In genomic region chr10:5488272-5489161, GRCh38 we compare ENCODE assay signal across 19 cellular contexts. TPM values are rescaled to one million over a fixed set of nuclear protein-coding genes. Genes with fewer than 3 reads are reported as not detected.
DNase-seq lines count a peak whose midpoint lies in the region; ATAC-seq, FAIRE-seq and TF ChIP-seq lines count a peak whose summit lies in the region.
"Had no signal": no experiment of that assay in that cellular context is flagged by ENCODE, and none has a peak within 500 bp of the region (broad histone marks: within the 10 kb centered on the region; RNA-seq: fewer than 3 reads in every experiment).

No MANE protein-coding gene starts in this region.

- H3K4me3 Mint-ChIP-seq in CD8-positive, alpha-beta memory T cell: no peak overlapping the region
- H3K4me3 Mint-ChIP-seq: activated T-cell treated with anti-CD3 and anti-CD28 coated beads, Interleukin-2, amount 50 U/mL, for 72 hours; brain; nephron progenitor cell had no signal

- no peak for TF ChIP-seq POLR2A in K562 (conservative IDR thresholded peaks at IDR 0.05)
- TF ChIP-seq POLR2A in testis (IDR thresholded peaks at IDR 0.05): no peak

- CTCF ChIA-PET in CD8-positive, alpha-beta memory T cell (lab: Charles Lee): no interaction called here
- CTCF ChIA-PET in K562 (lab: Yijun Ruan, JAX; ENCODE audit: low intra/inter-chr PET ratio): no interaction called here

- no peaks in the 10 kb centered on the region for H3K9me1 ChIP-seq in K562 (ENCODE audit: control insufficient read depth, insufficient read depth, low read length)

- H3K4me1 Mint-ChIP-seq in CD8-positive, alpha-beta memory T cell: no peaks in the 10 kb centered on the region

- H3K9me3 Mint-ChIP-seq in CD8-positive, alpha-beta memory T cell: peaks cover 0 to 2% (median 0%) of the 10 kb centered on the region in 5 donors

- H3K79me2 ChIP-seq in K562 (ENCODE audit: control insufficient read depth, insufficient read depth, low read length): peaks cover 49% of the 10 kb centered on the region

- H4K20me1 ChIP-seq in K562 (replicated peaks; ENCODE audit: control insufficient read depth, insufficient read depth, low read length): no peaks in the 10 kb centered on the region

- H3K9ac ChIP-seq in K562 (ENCODE audit: insufficient read depth in 1 of 2, low read depth in 2 of 2, low read length in 2 of 2): peak overlapping the region; percentile 14 to 96

- H3K36me3 Mint-ChIP-seq in CD8-positive, alpha-beta memory T cell: no peaks in the 10 kb centered on the region
- H3K36me3 Mint-ChIP-seq: brain had no signal

- H3K27me3 ChIP-seq in CD8-positive, alpha-beta memory T cell (ENCODE audit: insufficient read depth, low read length, poor library complexity, severe bottlenecking): no peaks in the 10 kb centered on the region
- no peaks in the 10 kb centered on the region for H3K27me3 ChIP-seq in K562 (ENCODE audit: control insufficient read depth in 2 of 2, insufficient read depth in 2 of 2, low read length in 2 of 2)
- H3K27me3 ChIP-seq in lower lobe of right lung (ENCODE audit: low read depth): no peaks in the 10 kb centered on the region
- no peaks in the 10 kb centered on the region for H3K27me3 ChIP-seq in testis
- H3K27me3 ChIP-seq: SJSA1, uterus had no signal

- H3K9me3 ChIP-seq in CD8-positive, alpha-beta memory T cell (ENCODE audit: low read length): no peaks in the 10 kb centered on the region
- no peaks in the 10 kb centered on the region for H3K9me3 ChIP-seq in K562 (replicated peaks; ENCODE audit: control insufficient read depth, insufficient read depth, low read depth, low read length)
- H3K9me3 ChIP-seq in lower lobe of right lung: no peaks in the 10 kb centered on the region
- no peaks in the 10 kb centered on the region for H3K9me3 ChIP-seq in testis
- H3K9me3 ChIP-seq: SJSA1, uterus had no signal

- H3K4me2 ChIP-seq in K562 (ENCODE audit: insufficient read depth, low read length): peak overlapping the region; percentile 93
- H3K4me2 ChIP-seq: smooth muscle cell had no signal

- no peak overlapping the region for H3K27ac Mint-ChIP-seq in CD8-positive, alpha-beta memory T cell
- H3K27ac Mint-ChIP-seq: activated T-cell treated with anti-CD3 and anti-CD28 coated beads, Interleukin-2, amount 50 U/mL, for 72 hours; nephron progenitor cell had no signal

- no peak overlapping the region for H3K4me3 ChIP-seq in CD8-positive, alpha-beta memory T cell (ENCODE audit: low read length)
- H3K4me3 ChIP-seq in K562 (no peak overlapping the region), lower lobe of right lung (no peak overlapping the region), testis (no peak overlapping the region)
- H3K4me3 ChIP-seq: SJSA1, smooth muscle cell, uterus had no signal

- intact Hi-C loops in K562 (cut with micrococcal nuclease) (no loop called here), lower lobe of right lung (cut with DNase I) (no loop called here), testis (cut with DNase I; ENCODE audit: low total_unique reads) (no loop called here)

- no TSS peak for BruUV-seq in K562 (replicated peaks; lab: Mats Ljungman, UMichigan)

- no peaks in the 10 kb centered on the region for H3K4me1 ChIP-seq in CD8-positive, alpha-beta memory T cell (ENCODE audit: insufficient read depth, low read length)
- H3K4me1 ChIP-seq in K562 (replicated peaks in 1 of 2; ENCODE audit: control insufficient read depth in 2 of 2, insufficient read depth in 2 of 2, low read length in 2 of 2) (peaks cover 20 to 53% of the 10 kb centered on the region in 2 experiments; a peak in 4 of 5 replicates), lower lobe of right lung (no peaks in the 10 kb centered on the region), testis (no peaks in the 10 kb centered on the region)
- H3K4me1 ChIP-seq: SJSA1, uterus had no signal

- H3K27me3 Mint-ChIP-seq in CD8-positive, alpha-beta memory T cell: peaks cover 6 to 7% of the 10 kb centered on the region in 2 donors

- H3K27ac ChIP-seq in CD8-positive, alpha-beta memory T cell (ENCODE audit: low read depth, low read length): peak overlapping the region; percentile 76
- H3K27ac ChIP-seq in K562 (ENCODE audit: extremely low read depth, low read depth, low read length): peak overlapping the region; percentile 82; the same call in 2 of the 3 replicates
- H3K27ac ChIP-seq in lower lobe of right lung: no peak overlapping the region
- no peak overlapping the region for H3K27ac ChIP-seq in testis
- H3K27ac ChIP-seq: SJSA1, uterus had no signal

- ATAC-seq in K562: no peak
- ATAC-seq in lower lobe of right lung: peak; percentile 52 to 75
- ATAC-seq in HG03442 (IDR thresholded peaks at IDR 0.05; ENCODE audit: unreplicated experiment): no peak
- ATAC-seq: activated T-cell treated with anti-CD3 and anti-CD28 coated beads, Interleukin-2, amount 50 U/mL, for 72 hours had no signal

- TF ChIP-seq CTCF in K562 (IDR thresholded peaks at IDR 0.05 in 2 of 3, conservative IDR thresholded peaks at IDR 0.05 in 1 of 3; ENCODE audit: insufficient read depth in 2 of 3, low read depth in 1 of 3, low read length in 3 of 3): no peak
- no peak for TF ChIP-seq CTCF in lower lobe of right lung (IDR thresholded peaks at IDR 0.05)
- TF ChIP-seq CTCF in testis (IDR thresholded peaks at IDR 0.05): no peak

- peak; percentile 54 for FAIRE-seq in K562 (lab: Jason Lieb, UNC)

- H3K36me3 ChIP-seq in CD8-positive, alpha-beta memory T cell (ENCODE audit: insufficient read depth, low read length): no peaks in the 10 kb centered on the region
- H3K36me3 ChIP-seq in K562 (ENCODE audit: control insufficient read depth, insufficient read depth, low read length): peaks cover 20% of the 10 kb centered on the region
- H3K36me3 ChIP-seq in lower lobe of right lung: no peaks in the 10 kb centered on the region
- no peaks in the 10 kb centered on the region for H3K36me3 ChIP-seq in testis (ENCODE audit: low read depth, missing control alignments)
- H3K36me3 ChIP-seq: SJSA1, uterus had no signal

- TF ChIP-seq EP300 in K562 (IDR thresholded peaks at IDR 0.05; ENCODE audit: low read length): no peak

- WGBS in K562 (ENCODE audit: insufficient coverage, low coverage, missing lambda C conversion rate): 73% methylated on average over 21 of the region's 27 CpGs
- WGBS in testis, 2 donors: 88 to 89% methylated on average over 17 to 27 of the region's 27 CpGs

- H2AFZ ChIP-seq in K562 (ENCODE audit: low read depth, low read length): peak overlapping the region; percentile 87

- POLR2A ChIA-PET in CD8-positive, alpha-beta memory T cell (lab: Charles Lee): no interaction called here
- POLR2A ChIA-PET in K562 (lab: Yijun Ruan, JAX): interaction anchor here (0.7 to 1.5 kb wide), 3 partner anchors 11 to 13 kb away, joined by 3 to 7 read pairs (median 3); partner anchors contain the start of gene CALML5

- TF ChIP-seq RAD21 in K562 (CRISPR knock-in tag; conservative IDR thresholded peaks at IDR 0.05 in 1 of 2, IDR thresholded peaks at IDR 0.05 in 1 of 2): no peak

- in situ Hi-C loops in K562 (cut with MboI): no loop called here

- DNase-seq in CD8-positive, alpha-beta memory T cell: no peak
- peak; percentile 40 for DNase-seq in HuH-7.5 (ENCODE audit: low spot score)
- DNase-seq in K562 (ENCODE audit: extremely low read depth in 1 of 4, low spot score in 3 of 4): peak in 2 of 4 experiments; percentile 39 to 41
- DNase-seq in lower lobe of right lung: no peak
- DNase-seq in effector CD4-positive, alpha-beta T cell: no peak
- DNase-seq in testis: no peak
- DNase-seq in cerebellar nuclear complex (lab: John Stamatoyannopoulos, UW): no peak
- DNase-seq: activated CD4-positive, CD25-positive, alpha-beta regulatory T cell; activated T-cell treated with anti-CD3 and anti-CD28 coated beads, Interleukin-2, amount 50 U/mL, for 72 hours; AML-193; GF-D8; NCI-H2171 treated with DMSO at 0.1 percent for 48 hours; nephron progenitor cell; uterus had no signal

RNA-seq across cellular contexts. Expression of gene CALML5, which starts 10.9 kb away (rescaled TPM):
- not detected for total RNA-seq in CD8-positive, alpha-beta memory T cell
- not detected for polyA plus RNA-seq in CD8-positive, alpha-beta memory T cell
- not detected in 2 replicates for total RNA-seq in K562 (2011; cell fraction: chromatin; rRNA removed; ENCODE audit: low replicate concordance)
- not detected in 2 replicates for total RNA-seq in K562 (2011; cell fraction: nucleolus; rRNA removed)
- not detected in 2 replicates for total RNA-seq in K562 (2011; cell fraction: nucleoplasm; rRNA removed)
- total RNA-seq in K562 (2014; rRNA removed): not detected in 2 replicates
- not detected in 2 replicates for total RNA-seq in K562 (2014; rRNA removed; fragmentation: Illumina TruSeq; extraction: Trizol)
- not detected in 2 replicates for total RNA-seq in K562 (2015; rRNA removed; fragmentation: Illumina TruSeq; extraction: Trizol)
- not detected in 2 replicates for total RNA-seq in K562 (2021)
- not detected in 2 replicates for polyA plus RNA-seq in K562 (2011; rRNA removed)
- not detected in 2 replicates for polyA plus RNA-seq in K562 (2011; cell fraction: cytosol; rRNA removed)
- polyA plus RNA-seq in K562 (2011; cell fraction: nucleus; rRNA removed): not detected in 2 replicates
- polyA plus RNA-seq in K562 (2012): not detected in 2 replicates
- not detected in 2 replicates for polyA plus RNA-seq in K562 (2014; fragmentation: Illumina TruSeq; extraction: Trizol)
- not detected for polyA plus RNA-seq in K562 (2014; fragmentation: Nextera tagmentation; extraction: Ambion mirVana)
- polyA plus RNA-seq in K562 (2014; rRNA removed): not detected in 2 replicates
- polyA minus RNA-seq in K562 (2011; rRNA and poly(A)+ RNA removed): not detected in 2 replicates
- polyA minus RNA-seq in K562 (2011; cell fraction: cytosol; rRNA and poly(A)+ RNA removed): not detected in 2 replicates
- polyA minus RNA-seq in K562 (2011; cell fraction: nucleus; rRNA and poly(A)+ RNA removed): not detected in 2 replicates
- total RNA-seq in lower lobe of right lung: not detected
- total RNA-seq in testis: under 1 TPM in 1 of 2 donors, not detected in 1; 0.50 TPM
- not detected for polyA plus RNA-seq in testis (ENCODE audit: insufficient read depth, low read depth, low replicate concordance)
- total RNA-seq: activated T-cell treated with anti-CD3 and anti-CD28 coated beads, Interleukin-2, amount 50 U/mL, for 72 hours; epithelial cell of proximal tubule; SJSA1; uterus had no signal

RNA-seq across cellular contexts. Expression of gene CALML3, which starts 36.2 kb away (rescaled TPM):
- total RNA-seq in CD8-positive, alpha-beta memory T cell: not detected
- polyA plus RNA-seq in CD8-positive, alpha-beta memory T cell: not detected
- not detected in 2 replicates for total RNA-seq in K562 (2011; cell fraction: chromatin; rRNA removed; ENCODE audit: low replicate concordance)
- not detected in 2 replicates for total RNA-seq in K562 (2011; cell fraction: nucleolus; rRNA removed)
- not detected in 2 replicates for total RNA-seq in K562 (2011; cell fraction: nucleoplasm; rRNA removed)
- total RNA-seq in K562 (2014; rRNA removed) (not detected in 2 replicates), K562 (2014; rRNA removed; fragmentation: Illumina TruSeq; extraction: Trizol) (not detected in 2 replicates), K562 (2015; rRNA removed; fragmentation: Illumina TruSeq; extraction: Trizol) (not detected in 2 replicates), K562 (2021) (not detected in 2 replicates), lower lobe of right lung (not detected), testis (under 1 TPM; 0.19 to 0.63 TPM)
- polyA plus RNA-seq in K562 (2011; rRNA removed) (not detected in 2 replicates), K562 (2014; fragmentation: Illumina TruSeq; extraction: Trizol) (not detected in 2 replicates), K562 (2014; fragmentation: Nextera tagmentation; extraction: Ambion mirVana) (not detected), K562 (2014; rRNA removed) (not detected in 2 replicates), testis (ENCODE audit: insufficient read depth, low read depth, low replicate concordance) (1.5 TPM)
- polyA plus RNA-seq in K562 (2011; cell fraction: cytosol; rRNA removed): not detected in 2 replicates
- not detected in 2 replicates for polyA plus RNA-seq in K562 (2011; cell fraction: nucleus; rRNA removed)
- polyA plus RNA-seq in K562 (2012): not detected in 2 replicates
- not detected in 2 replicates for polyA minus RNA-seq in K562 (2011; rRNA and poly(A)+ RNA removed)
- polyA minus RNA-seq in K562 (2011; cell fraction: cytosol; rRNA and poly(A)+ RNA removed): not detected in 2 replicates
- polyA minus RNA-seq in K562 (2011; cell fraction: nucleus; rRNA and poly(A)+ RNA removed): not detected in 2 replicates
- total RNA-seq: activated T-cell treated with anti-CD3 and anti-CD28 coated beads, Interleukin-2, amount 50 U/mL, for 72 hours; epithelial cell of proximal tubule; SJSA1; uterus had no signal
- polyA plus RNA-seq: smooth muscle cell had no signal

Comparison
In these comparisons a context has a peak if more than half of its experiments do, and no peak if none do; other contexts are left out.
1. H3K27ac ChIP-seq: peak in CD8-positive, alpha-beta memory T cell (single experiment) and K562 (single experiment); none in lower lobe of right lung (single experiment) and testis (0 of 2).
2. ATAC-seq: peak in lower lobe of right lung (2 of 2); none in K562 (single experiment) and HG03442 (single experiment).